Comparison of ENCODE assay signal across 15 cellular contexts in the genomic region with DNA sequence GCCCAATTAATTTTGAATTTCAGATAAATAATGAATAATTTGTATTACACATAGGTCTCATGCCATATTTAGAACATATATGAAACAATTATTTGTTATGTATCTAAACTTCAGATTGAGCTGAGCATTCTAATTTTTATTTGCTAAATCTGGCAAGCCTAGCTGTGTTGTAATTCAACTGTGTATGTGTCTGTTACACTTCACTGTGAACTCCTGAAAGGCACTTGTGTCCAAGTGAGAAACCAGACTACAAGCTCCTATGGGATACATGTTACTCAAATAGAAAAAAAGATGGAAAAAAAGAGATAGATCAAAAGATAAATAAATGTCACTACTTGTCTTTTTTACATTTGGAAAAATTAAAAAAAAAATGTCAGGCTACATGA. TPM values are rescaled to one million over a fixed set of nuclear protein-coding genes. Genes with fewer than 3 reads are reported as not detected.
"Had no signal": no experiment of that assay in that cellular context is flagged by ENCODE, and none has a peak within 500 bp of the region (broad histone marks: within the 10 kb centered on the region; RNA-seq: fewer than 3 reads in every experiment).

No MANE protein-coding gene starts in this region.

- H3K4me1 ChIP-seq: SJCRH30 had no signal

- H3K36me3 ChIP-seq: SJCRH30 had no signal

- DNase-seq: Kasumi-1, NCI-H1092 treated with DMSO at 0.1 percent for 48 hours, NCI-H1436, NCI-H187, NCI-H2171, NCI-H446, NCI-H510A, NCI-H524 treated with DMSO at 0.1 percent for 48 hours, NCI-H69, RPMI8226, SHP77 treated with DMSO at 0.1 percent for 48 hours, SJCRH30 had no signal

- ATAC-seq: SK-N-SH treated with all-trans-retinoic acid at 6 μM for 48 hours had no signal

- H3K9ac ChIP-seq: KMS-11 had no signal

- H3K4me2 ChIP-seq: KMS-11 had no signal

- H3K27me3 ChIP-seq: SJCRH30 had no signal

- H3K27ac ChIP-seq: KMS-11, SJCRH30 had no signal

- H3K4me3 ChIP-seq: SJCRH30 had no signal

- H3K9me3 ChIP-seq: SJCRH30 had no signal

RNA-seq across cellular contexts. Expression of gene ANKRD55, which starts 56.5 kb away (rescaled TPM):
- total RNA-seq: HT-29, SJCRH30 had no signal
